ENCODE assay signal across 1 cellular context in genomic region chr2:38875576-38876367, GRCh38.
TF ChIP-seq lines count a peak whose summit lies in the region.

DHX57 (minus strand) TSS chr2:38875934; CDS start chr2:38868405, 7,529 bp downstream.
MORN2 (plus strand) TSS chr2:38875976.

TF ChIP-seq in A549, 52 proteins besides CTCF, POLR2A, EP300 and RAD21 (continued from another document):
- TF ChIP-seq REST (IDR thresholded peaks at IDR 0.05) (no peak; the same call in none of the 2 replicates), RARB (CRISPR knock-in tag; IDR thresholded peaks at IDR 0.05) (no peak), KDM1A (IDR thresholded peaks at IDR 0.05; ENCODE audit: low read depth) (no peak), BHLHE40 (IDR thresholded peaks at IDR 0.05; ENCODE audit: low read depth, low read length) (no peak), EHMT2 (IDR thresholded peaks at IDR 0.05; ENCODE audit: low read depth) (no peak), NR3C1 (IDR thresholded peaks at IDR 0.05) (no peak), FOSB (CRISPR knock-in tag; IDR thresholded peaks at IDR 0.05) (no peak), SMC3 (IDR thresholded peaks at IDR 0.05) (no peak), POLR2AphosphoS2 (conservative IDR thresholded peaks at IDR 0.05; ENCODE audit: low read length) (no peak), NFE2L2 (conservative IDR thresholded peaks at IDR 0.05; ENCODE audit: low read length) (no peak), ZNF302 (CRISPR knock-in tag; IDR thresholded peaks at IDR 0.05) (no peak), MYC (IDR thresholded peaks at IDR 0.05; ENCODE audit: borderline replicate concordance, low read length) (no peak), HOXB13 (CRISPR knock-in tag; IDR thresholded peaks at IDR 0.05; ENCODE audit: low read depth) (no peak), GATA3 (IDR thresholded peaks at IDR 0.05; ENCODE audit: borderline replicate concordance) (peak; percentile 31), CEBPB (IDR thresholded peaks at IDR 0.05) (no peak), TFCP2L1 (CRISPR knock-in tag; IDR thresholded peaks at IDR 0.05) (no peak), FOSL2 (IDR thresholded peaks at IDR 0.05) (no peak), FOSL2 (CRISPR knock-in tag; IDR thresholded peaks at IDR 0.05) (no peak), ZFP36 (IDR thresholded peaks at IDR 0.05; ENCODE audit: borderline replicate concordance, partially characterized antibody) (no peak), ZC3H11A (IDR thresholded peaks at IDR 0.05) (no peak), ESRRA (IDR thresholded peaks at IDR 0.05; ENCODE audit: borderline replicate concordance, low read length) (no peak), PHF8 (IDR thresholded peaks at IDR 0.05; ENCODE audit: borderline replicate concordance, low read depth) (peak; percentile 53; the same call in 1 of the 2 replicates), HES2 (IDR thresholded peaks at IDR 0.05) (no peak), TP53 (CRISPR knock-in tag; IDR thresholded peaks at IDR 0.05) (no peak), JUN (IDR thresholded peaks at IDR 0.05) (peak in 1 of 2 experiments; percentile 69; a peak in 3 of 5 replicates), HEYL (CRISPR knock-in tag; IDR thresholded peaks at IDR 0.05) (no peak), MAFK (IDR thresholded peaks at IDR 0.05; ENCODE audit: partially characterized antibody) (no peak), KDM5A (IDR thresholded peaks at IDR 0.05) (peak; percentile 48; the same call in 1 of the 2 replicates), HOXB5 (CRISPR knock-in tag; IDR thresholded peaks at IDR 0.05) (no peak), CBX8 (IDR thresholded peaks at IDR 0.05) (no peak), ZSCAN20 (CRISPR knock-in tag; IDR thresholded peaks at IDR 0.05) (no peak), HOXA7 (CRISPR knock-in tag; IDR thresholded peaks at IDR 0.05) (no peak), EHF (CRISPR knock-in tag; IDR thresholded peaks at IDR 0.05) (no peak), JUNB (IDR thresholded peaks at IDR 0.05) (no peak)
- TF ChIP-seq, protein P1, sequence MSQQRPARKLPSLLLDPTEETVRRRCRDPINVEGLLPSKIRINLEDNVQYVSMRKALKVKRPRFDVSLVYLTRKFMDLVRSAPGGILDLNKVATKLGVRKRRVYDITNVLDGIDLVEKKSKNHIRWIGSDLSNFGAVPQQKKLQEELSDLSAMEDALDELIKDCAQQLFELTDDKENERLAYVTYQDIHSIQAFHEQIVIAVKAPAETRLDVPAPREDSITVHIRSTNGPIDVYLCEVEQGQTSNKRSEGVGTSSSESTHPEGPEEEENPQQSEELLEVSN (IDR thresholded peaks at IDR 0.05; ENCODE audit: borderline replicate concordance, low read depth), result peak; percentile 54; the same call in 1 of the 2 replicates
- TF ChIP-seq, protein P2, sequence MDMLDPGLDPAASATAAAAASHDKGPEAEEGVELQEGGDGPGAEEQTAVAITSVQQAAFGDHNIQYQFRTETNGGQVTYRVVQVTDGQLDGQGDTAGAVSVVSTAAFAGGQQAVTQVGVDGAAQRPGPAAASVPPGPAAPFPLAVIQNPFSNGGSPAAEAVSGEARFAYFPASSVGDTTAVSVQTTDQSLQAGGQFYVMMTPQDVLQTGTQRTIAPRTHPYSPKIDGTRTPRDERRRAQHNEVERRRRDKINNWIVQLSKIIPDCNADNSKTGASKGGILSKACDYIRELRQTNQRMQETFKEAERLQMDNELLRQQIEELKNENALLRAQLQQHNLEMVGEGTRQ (IDR thresholded peaks at IDR 0.05), result no peak
- TF ChIP-seq, protein P3, sequence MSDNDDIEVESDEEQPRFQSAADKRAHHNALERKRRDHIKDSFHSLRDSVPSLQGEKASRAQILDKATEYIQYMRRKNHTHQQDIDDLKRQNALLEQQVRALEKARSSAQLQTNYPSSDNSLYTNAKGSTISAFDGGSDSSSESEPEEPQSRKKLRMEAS (IDR thresholded peaks at IDR 0.05), result peak; percentile 81
TF ChIP-seq in A549: peak in this region for 8.
